In the genomic region with DNA sequence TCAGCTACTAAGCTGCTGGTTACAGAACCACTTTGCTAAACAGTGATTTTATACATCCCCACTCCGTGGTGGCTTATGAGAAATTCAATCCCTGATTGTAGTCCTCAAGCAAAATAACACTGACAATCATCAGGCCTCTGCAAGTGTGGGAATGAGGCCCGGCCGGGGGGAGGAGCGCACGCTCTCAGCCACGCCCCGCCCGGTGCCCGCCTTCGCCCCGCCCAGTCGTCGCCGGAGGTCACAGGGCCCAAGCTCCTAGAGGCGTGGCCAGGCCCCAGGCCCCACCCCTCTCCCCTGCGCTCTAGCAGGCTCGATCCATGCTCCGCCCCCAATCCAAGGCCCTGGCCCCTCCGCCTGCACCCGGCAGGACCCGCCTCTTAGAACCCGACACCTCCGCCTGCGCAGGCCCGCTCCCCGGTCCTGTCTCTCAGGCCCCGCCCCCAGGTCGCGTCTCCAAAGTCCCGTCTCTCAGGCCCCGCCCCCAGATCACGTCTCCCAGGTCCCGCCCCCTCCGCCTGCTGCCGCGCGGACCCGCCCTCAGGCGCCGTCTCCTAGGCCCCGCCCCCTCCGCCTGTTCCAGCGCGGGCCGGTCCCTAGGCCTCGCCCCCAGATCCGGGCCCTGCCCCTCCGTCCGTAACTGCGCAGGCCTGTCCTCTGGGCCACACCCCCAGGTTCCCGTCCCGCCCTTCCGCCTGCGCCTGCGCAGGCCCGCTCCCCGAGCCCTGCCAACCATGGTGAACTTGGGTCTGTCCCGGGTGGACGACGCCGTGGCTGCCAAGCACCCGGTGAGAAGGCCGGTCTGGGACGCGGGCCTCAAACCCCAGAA, we compare ENCODE assay signal across 8 cellular contexts. TPM values are rescaled to one million over a fixed set of nuclear protein-coding genes. Genes with fewer than 3 reads are reported as not detected.
A peak's percentile ranks its signal among the peaks of the same experiment; 100 is the strongest.
DNase-seq lines count a peak whose midpoint lies in the region; ATAC-seq, FAIRE-seq and TF ChIP-seq lines count a peak whose summit lies in the region.

TMEM141 (plus strand) TSS at position 705 of the 826 bp plus-strand sequence; CDS start at position 732, 27 bp downstream.

- H2AFZ ChIP-seq in smooth muscle cell (ENCODE audit: low read depth): no peak within 1 kb of the TSS

- peaks cover 31% of the 10 kb centered on the region for H3K4me1 ChIP-seq in smooth muscle cell (ENCODE audit: low read depth)

- peak within 1 kb of the TSS; percentile 78 for H3K9ac ChIP-seq in smooth muscle cell (ENCODE audit: low read depth)

- peaks cover 15% of the 10 kb centered on the region for H3K79me2 ChIP-seq in smooth muscle cell (ENCODE audit: low read depth)

- ATAC-seq in GM18907 (IDR thresholded peaks at IDR 0.05; ENCODE audit: unreplicated experiment) (peak; percentile 84), HG03159 (IDR thresholded peaks at IDR 0.05; ENCODE audit: unreplicated experiment) (peak; percentile 80)

- no peak for FAIRE-seq in bronchial epithelial cell (lab: Jason Lieb, UNC)

- peaks cover 15% of the 10 kb centered on the region for H3F3A ChIP-seq in smooth muscle cell (ENCODE audit: low read depth)

- 1% methylated on average over 25 of the region's 65 CpGs for WGBS in smooth muscle cell (ENCODE audit: low lambda C conversion rate)

- H4K20me1 ChIP-seq in smooth muscle cell (ENCODE audit: low read depth): peaks cover 12% of the 10 kb centered on the region

- H3K27me3 ChIP-seq in bronchial epithelial cell (ENCODE audit: control insufficient read depth, insufficient read depth, low read length): no peaks in the 10 kb centered on the region
- no peaks in the 10 kb centered on the region for H3K27me3 ChIP-seq in smooth muscle cell (ENCODE audit: low read depth)

- TF ChIP-seq CTCF in WI38 (IDR thresholded peaks at IDR 0.05; ENCODE audit: low read depth, low read length) (no peak), bronchial epithelial cell (IDR thresholded peaks at IDR 0.05; ENCODE audit: insufficient read depth, low read length, severe bottlenecking) (no peak), smooth muscle cell (IDR thresholded peaks at IDR 0.05; ENCODE audit: borderline replicate concordance, insufficient read depth, poor library complexity, severe bottlenecking) (no peak)

- in situ Hi-C loops in ACHN (cut with HindIII; ENCODE audit: low pct_ligation_motif_present, low pct_unique_long_range_greater_than_20kb, low sequenced_read_pairs): no loop called here

- no peaks in the 10 kb centered on the region for H3K9me3 ChIP-seq in smooth muscle cell (replicated peaks; ENCODE audit: low read depth)

- peak within 1 kb of the TSS; percentile 95 for H3K4me2 ChIP-seq in smooth muscle cell

- H3K27ac ChIP-seq in smooth muscle cell (ENCODE audit: low read depth): peak within 1 kb of the TSS; percentile 87

- DNase-seq in ACHN (peak; percentile 97), NCI-H2227 treated with DMSO at 0.1 percent for 48 hours (lab: John Stamatoyannopoulos, UW) (peak; percentile 95), bronchial epithelial cell (ENCODE audit: low read depth) (peak; percentile 93), iPS-NIHi11 (ENCODE audit: low spot score) (peak; percentile 93), smooth muscle cell (lab: John Stamatoyannopoulos, UW; ENCODE audit: unreplicated experiment) (peak; percentile 99)

- H3K36me3 ChIP-seq in bronchial epithelial cell (ENCODE audit: control insufficient read depth, insufficient read depth, low read length) (peaks cover 13% of the 10 kb centered on the region), smooth muscle cell (ENCODE audit: low read depth) (no peaks in the 10 kb centered on the region)

- peak within 1 kb of the TSS; percentile 85 for H3K4me3 ChIP-seq in WI38 (ENCODE audit: low read depth, low read length)
- H3K4me3 ChIP-seq in bronchial epithelial cell (ENCODE audit: low read depth, low read length): peak within 1 kb of the TSS; percentile 89
- H3K4me3 ChIP-seq in smooth muscle cell: peak within 1 kb of the TSS; percentile 76

RNA-seq across cellular contexts. Expression of gene TMEM141, which starts in this region (rescaled TPM):
- total RNA-seq in bronchial epithelial cell (220 and 228 TPM in 2 replicates), smooth muscle cell (59.2 and 75.4 TPM in 2 replicates)
- polyA plus RNA-seq in smooth muscle cell: 112 and 118 TPM in 2 replicates

Comparison
In these comparisons a context has a peak if more than half of its experiments do, and no peak if none do; other contexts are left out.
1. Peak in every context shown above with its lines: DNase-seq, ATAC-seq, H3K4me3 ChIP-seq and H3K27ac ChIP-seq.